ENCODE assay signal across 1 cellular context in the genomic region with DNA sequence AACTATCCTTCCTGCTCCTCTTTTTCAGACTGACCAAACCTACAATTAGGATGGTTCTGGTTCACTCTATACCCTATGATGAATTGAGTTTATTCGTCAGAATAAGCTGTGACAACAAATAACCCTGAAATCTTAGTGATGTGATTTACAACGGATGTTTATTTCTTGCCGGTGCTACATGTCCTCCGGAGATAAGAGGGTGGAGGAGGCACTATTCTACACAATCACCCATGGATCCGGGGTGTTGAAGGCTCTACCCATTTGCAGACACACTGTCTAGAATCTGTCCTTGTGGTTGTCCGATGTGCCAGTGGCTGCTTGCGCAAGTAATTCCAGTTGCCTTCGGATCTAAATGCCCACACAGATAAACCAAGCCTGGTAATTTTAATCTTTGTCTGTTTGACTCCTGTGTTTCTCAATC.
TF ChIP-seq lines count a peak whose summit lies in the region.

No MANE protein-coding gene starts in this region.

TF ChIP-seq in K562, 482 proteins besides CTCF, POLR2A, EP300 and RAD21 (continued from another document):
- TF ChIP-seq, protein P1, sequence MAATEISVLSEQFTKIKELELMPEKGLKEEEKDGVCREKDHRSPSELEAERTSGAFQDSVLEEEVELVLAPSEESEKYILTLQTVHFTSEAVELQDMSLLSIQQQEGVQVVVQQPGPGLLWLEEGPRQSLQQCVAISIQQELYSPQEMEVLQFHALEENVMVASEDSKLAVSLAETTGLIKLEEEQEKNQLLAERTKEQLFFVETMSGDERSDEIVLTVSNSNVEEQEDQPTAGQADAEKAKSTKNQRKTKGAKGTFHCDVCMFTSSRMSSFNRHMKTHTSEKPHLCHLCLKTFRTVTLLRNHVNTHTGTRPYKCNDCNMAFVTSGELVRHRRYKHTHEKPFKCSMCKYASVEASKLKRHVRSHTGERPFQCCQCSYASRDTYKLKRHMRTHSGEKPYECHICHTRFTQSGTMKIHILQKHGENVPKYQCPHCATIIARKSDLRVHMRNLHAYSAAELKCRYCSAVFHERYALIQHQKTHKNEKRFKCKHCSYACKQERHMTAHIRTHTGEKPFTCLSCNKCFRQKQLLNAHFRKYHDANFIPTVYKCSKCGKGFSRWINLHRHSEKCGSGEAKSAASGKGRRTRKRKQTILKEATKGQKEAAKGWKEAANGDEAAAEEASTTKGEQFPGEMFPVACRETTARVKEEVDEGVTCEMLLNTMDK (IDR thresholded peaks at IDR 0.05; ENCODE audit: borderline replicate concordance, insufficient read depth, low read depth, low read length, poor library complexity, severe bottlenecking), result no peak
- TF ChIP-seq NR1H2 (CRISPR knock-in tag; IDR thresholded peaks at IDR 0.05) (no peak), ZNF140 (CRISPR knock-in tag; IDR thresholded peaks at IDR 0.05) (no peak), ZNF444 (CRISPR knock-in tag; IDR thresholded peaks at IDR 0.05) (no peak), FOXA3 (CRISPR knock-in tag; conservative IDR thresholded peaks at IDR 0.05 in 1 of 2, IDR thresholded peaks at IDR 0.05 in 1 of 2) (peak in 1 of 2 experiments; percentile 67; a peak in 2 of 4 replicates), FOXJ2 (tag; IDR thresholded peaks at IDR 0.05) (peak; percentile 33; the same call in 1 of the 2 replicates), ZSCAN29 (IDR thresholded peaks at IDR 0.05) (peak; percentile 68; the same call in 1 of the 2 replicates), ETV1 (tag; conservative IDR thresholded peaks at IDR 0.05; ENCODE audit: low read depth) (peak; percentile 98), ZFP36 (IDR thresholded peaks at IDR 0.05; ENCODE audit: low read depth, low read length, partially characterized antibody) (peak; percentile 8), SRF (CRISPR knock-in tag; IDR thresholded peaks at IDR 0.05) (no peak), CEBPB (tag; IDR thresholded peaks at IDR 0.05) (peak; percentile 84), ZNF57 (CRISPR knock-in tag; IDR thresholded peaks at IDR 0.05) (no peak)
- TF ChIP-seq, protein P2, sequence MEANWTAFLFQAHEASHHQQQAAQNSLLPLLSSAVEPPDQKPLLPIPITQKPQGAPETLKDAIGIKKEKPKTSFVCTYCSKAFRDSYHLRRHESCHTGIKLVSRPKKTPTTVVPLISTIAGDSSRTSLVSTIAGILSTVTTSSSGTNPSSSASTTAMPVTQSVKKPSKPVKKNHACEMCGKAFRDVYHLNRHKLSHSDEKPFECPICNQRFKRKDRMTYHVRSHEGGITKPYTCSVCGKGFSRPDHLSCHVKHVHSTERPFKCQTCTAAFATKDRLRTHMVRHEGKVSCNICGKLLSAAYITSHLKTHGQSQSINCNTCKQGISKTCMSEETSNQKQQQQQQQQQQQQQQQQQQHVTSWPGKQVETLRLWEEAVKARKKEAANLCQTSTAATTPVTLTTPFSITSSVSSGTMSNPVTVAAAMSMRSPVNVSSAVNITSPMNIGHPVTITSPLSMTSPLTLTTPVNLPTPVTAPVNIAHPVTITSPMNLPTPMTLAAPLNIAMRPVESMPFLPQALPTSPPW (CRISPR knock-in tag; IDR thresholded peaks at IDR 0.05), result 0 out of 2 replicates have a peak, but pooled peaks have one; percentile 37
- TF ChIP-seq, protein P3, sequence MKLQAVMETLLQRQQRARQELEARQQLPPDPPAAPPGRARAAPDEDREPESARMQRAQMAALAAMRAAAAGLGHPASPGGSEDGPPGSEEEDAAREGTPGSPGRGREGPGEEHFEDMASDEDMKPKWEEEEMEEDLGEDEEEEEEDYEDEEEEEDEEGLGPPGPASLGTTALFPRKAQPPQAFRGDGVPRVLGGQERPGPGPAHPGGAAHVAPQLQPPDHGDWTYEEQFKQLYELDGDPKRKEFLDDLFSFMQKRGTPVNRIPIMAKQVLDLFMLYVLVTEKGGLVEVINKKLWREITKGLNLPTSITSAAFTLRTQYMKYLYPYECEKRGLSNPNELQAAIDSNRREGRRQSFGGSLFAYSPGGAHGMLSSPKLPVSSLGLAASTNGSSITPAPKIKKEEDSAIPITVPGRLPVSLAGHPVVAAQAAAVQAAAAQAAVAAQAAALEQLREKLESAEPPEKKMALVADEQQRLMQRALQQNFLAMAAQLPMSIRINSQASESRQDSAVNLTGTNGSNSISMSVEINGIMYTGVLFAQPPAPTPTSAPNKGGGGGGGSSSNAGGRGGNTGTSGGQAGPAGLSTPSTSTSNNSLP (IDR thresholded peaks at IDR 0.05; ENCODE audit: borderline replicate concordance, low read depth, low read length), result peak; percentile 36; the same call in 1 of the 2 replicates
